In the genomic region with DNA sequence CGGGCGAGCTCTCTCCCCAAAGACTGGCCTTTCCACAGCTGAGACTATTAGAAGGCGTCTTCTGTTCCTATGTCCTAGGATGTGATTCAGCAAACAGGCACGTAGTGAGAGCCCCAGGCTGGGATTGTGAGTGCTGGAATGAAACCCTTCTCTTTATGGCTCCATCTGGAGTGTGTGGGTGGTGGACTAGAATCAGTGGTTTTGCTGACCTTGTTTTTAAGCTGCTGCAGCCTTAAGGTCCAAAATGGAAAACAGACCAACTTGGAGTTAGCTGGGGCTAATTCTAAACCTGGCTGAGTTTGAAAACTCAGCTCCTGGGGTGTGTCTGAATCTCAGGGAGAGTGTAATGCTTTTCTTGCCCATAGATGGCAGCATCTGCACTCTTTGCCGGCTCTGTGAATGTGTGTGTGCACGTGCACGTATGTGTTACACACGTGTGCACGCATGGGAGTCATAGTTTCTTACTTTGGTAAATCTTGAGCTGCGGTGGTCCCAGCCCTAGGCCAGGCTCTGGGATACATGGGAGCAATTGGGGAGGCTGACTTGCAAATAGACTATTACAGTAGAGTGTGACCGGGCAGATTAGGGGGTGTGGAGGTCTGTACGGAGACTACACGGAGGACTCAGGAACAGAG, we compare ENCODE assay signal across 1 cellular context.
TF ChIP-seq lines count a peak whose summit lies in the region.

No MANE protein-coding gene starts in this region.

TF ChIP-seq in HepG2, 621 proteins besides CTCF, POLR2A, EP300 and RAD21 (continued from another document):
- TF ChIP-seq, protein P1, sequence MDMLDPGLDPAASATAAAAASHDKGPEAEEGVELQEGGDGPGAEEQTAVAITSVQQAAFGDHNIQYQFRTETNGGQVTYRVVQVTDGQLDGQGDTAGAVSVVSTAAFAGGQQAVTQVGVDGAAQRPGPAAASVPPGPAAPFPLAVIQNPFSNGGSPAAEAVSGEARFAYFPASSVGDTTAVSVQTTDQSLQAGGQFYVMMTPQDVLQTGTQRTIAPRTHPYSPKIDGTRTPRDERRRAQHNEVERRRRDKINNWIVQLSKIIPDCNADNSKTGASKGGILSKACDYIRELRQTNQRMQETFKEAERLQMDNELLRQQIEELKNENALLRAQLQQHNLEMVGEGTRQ (IDR thresholded peaks at IDR 0.05; ENCODE audit: low read depth, low read length): 0 out of 2 replicates have a peak, but pooled peaks have one; percentile 13
- TF ChIP-seq, protein P1 (CRISPR knock-in tag; IDR thresholded peaks at IDR 0.05; ENCODE audit: borderline replicate concordance): peak; percentile 45; the same call in 1 of the 2 replicates
- TF ChIP-seq ZNF264 (CRISPR knock-in tag; IDR thresholded peaks at IDR 0.05) (no peak), SP1 (IDR thresholded peaks at IDR 0.05) (no peak), SP1 (CRISPR knock-in tag; IDR thresholded peaks at IDR 0.05) (no peak)
- TF ChIP-seq, protein P2, sequence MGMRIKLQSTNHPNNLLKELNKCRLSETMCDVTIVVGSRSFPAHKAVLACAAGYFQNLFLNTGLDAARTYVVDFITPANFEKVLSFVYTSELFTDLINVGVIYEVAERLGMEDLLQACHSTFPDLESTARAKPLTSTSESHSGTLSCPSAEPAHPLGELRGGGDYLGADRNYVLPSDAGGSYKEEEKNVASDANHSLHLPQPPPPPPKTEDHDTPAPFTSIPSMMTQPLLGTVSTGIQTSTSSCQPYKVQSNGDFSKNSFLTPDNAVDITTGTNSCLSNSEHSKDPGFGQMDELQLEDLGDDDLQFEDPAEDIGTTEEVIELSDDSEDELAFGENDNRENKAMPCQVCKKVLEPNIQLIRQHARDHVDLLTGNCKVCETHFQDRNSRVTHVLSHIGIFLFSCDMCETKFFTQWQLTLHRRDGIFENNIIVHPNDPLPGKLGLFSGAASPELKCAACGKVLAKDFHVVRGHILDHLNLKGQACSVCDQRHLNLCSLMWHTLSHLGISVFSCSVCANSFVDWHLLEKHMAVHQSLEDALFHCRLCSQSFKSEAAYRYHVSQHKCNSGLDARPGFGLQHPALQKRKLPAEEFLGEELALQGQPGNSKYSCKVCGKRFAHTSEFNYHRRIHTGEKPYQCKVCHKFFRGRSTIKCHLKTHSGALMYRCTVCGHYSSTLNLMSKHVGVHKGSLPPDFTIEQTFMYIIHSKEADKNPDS (CRISPR knock-in tag; IDR thresholded peaks at IDR 0.05): no peak
